Comparison of ENCODE assay signal across 9 cellular contexts in the genomic region with DNA sequence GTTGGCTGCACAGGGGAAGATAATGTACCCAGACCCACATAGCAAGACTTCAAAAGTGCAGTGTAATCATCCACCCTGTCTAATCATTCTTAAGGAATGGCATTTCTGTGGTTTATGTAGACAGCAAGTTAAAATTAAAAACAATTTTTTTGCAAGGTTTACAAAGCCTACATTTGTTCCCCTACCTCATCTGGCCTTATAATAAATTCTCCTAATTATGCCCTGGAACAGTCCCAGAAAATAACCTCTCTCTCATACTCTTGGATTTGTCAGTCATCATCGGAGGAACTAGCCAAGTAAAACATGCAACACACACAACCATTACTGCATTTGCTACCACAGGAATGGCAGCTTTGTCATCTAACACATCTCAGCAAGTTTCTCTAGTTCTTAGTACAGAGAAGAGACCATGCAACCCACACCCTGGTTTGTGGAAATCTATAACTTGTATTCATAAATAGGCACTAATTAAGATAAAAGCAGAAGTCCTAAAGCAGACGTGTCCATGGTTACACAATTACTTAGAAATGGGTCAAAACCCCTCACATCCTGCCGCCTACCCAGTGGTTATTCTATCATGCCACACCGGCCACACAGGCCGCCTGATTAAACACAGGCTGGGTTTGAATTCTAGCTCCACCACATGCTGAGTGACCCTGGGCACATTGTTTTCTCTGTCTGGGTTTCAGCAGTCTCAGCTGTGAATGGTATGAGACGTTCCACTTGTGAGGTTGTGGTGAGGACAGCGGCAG. TPM values are rescaled to one million over a fixed set of nuclear protein-coding genes. Genes with fewer than 3 reads are reported as not detected.
DNase-seq lines count a peak whose midpoint lies in the region; ATAC-seq and TF ChIP-seq lines count a peak whose summit lies in the region.
"Had no signal": no experiment of that assay in that cellular context is flagged by ENCODE, and none has a peak within 500 bp of the region (broad histone marks: within the 10 kb centered on the region; RNA-seq: fewer than 3 reads in every experiment).

No MANE protein-coding gene starts in this region.

- H3K9me3 ChIP-seq in RWPE2 (ENCODE audit: severe bottlenecking) (no peaks in the 10 kb centered on the region), esophagus muscularis mucosa (no peaks in the 10 kb centered on the region)

- CTCF ChIA-PET in BJ (lab: Yijun Ruan, JAX), result no interaction called here

- TF ChIP-seq POLR2A in esophagus muscularis mucosa (IDR thresholded peaks at IDR 0.05; ENCODE audit: low read depth), result no peak

- peak; percentile 97 for DNase-seq in BJ (ENCODE audit: low read depth)
- DNase-seq in HFFc6, result peak; percentile 97
- no peak for DNase-seq in RWPE2 (ENCODE audit: low spot score)
- DNase-seq in left ventricle myocardium superior, result no peak
- DNase-seq in esophagus muscularis mucosa (ENCODE audit: extremely low spot score), result no peak
- no peak for DNase-seq in COLO829 (ENCODE audit: low spot score)
- DNase-seq in HCEC 1CT, result no peak

- intact Hi-C loops in left ventricle myocardium superior (cut with micrococcal nuclease), result loop anchor here (10.0 kb wide), 1 partner anchor 84 kb away; no protein-coding TSS in a partner anchor
- intact Hi-C loops in esophagus muscularis mucosa (cut with DNase I), result no loop called here

- POLR2A ChIA-PET in BJ (lab: Charles Lee), result interaction anchor here (0.5 kb wide), 1 partner anchor 9 kb away, joined by 3 read pairs; no protein-coding TSS in a partner anchor

- peaks cover 1% of the 10 kb centered on the region; the same call in 1 of the 2 replicates for H3K27me3 Mint-ChIP-seq in HFFc6 (ENCODE audit: insufficient read depth)
- H3K27me3 Mint-ChIP-seq: IgD-negative memory B cell had no signal

- peaks cover 46% of the 10 kb centered on the region for H3K4me1 Mint-ChIP-seq in HFFc6 (ENCODE audit: low read depth)

- WGBS in esophagus muscularis mucosa, result 59% methylated on average over 7 of the region's 7 CpGs

- no peak for TF ChIP-seq EP300 in esophagus muscularis mucosa (IDR thresholded peaks at IDR 0.05)

- H3K4me3 Mint-ChIP-seq in HFFc6, result peak overlapping the region; percentile 12; the same call in 1 of the 2 replicates
- H3K4me3 Mint-ChIP-seq: IgD-negative memory B cell had no signal

- no peaks in the 10 kb centered on the region for H3K36me3 ChIP-seq in BJ (ENCODE audit: control insufficient read depth, insufficient read depth, low read length)
- no peaks in the 10 kb centered on the region for H3K36me3 ChIP-seq in RWPE2 (ENCODE audit: low read depth)
- peaks cover 0 to 8% (median 0%) of the 10 kb centered on the region in 4 donors for H3K36me3 ChIP-seq in esophagus muscularis mucosa

- H3K9me3 Mint-ChIP-seq in HFFc6, result no peaks in the 10 kb centered on the region
- H3K9me3 Mint-ChIP-seq: IgD-negative memory B cell had no signal

- peak; percentile 22; the same call in 1 of the 3 replicates for ATAC-seq in RWPE2 (ENCODE audit: low read depth)
- ATAC-seq in left ventricle myocardium superior, result peak; percentile 40
- no peak for ATAC-seq in GM21528 (IDR thresholded peaks at IDR 0.05; ENCODE audit: low FRiP score, unreplicated experiment)

- H3K4me3 ChIP-seq in BJ (ENCODE audit: low read depth, low read length), result no peak overlapping the region
- H3K4me3 ChIP-seq in RWPE2 (ENCODE audit: severe bottlenecking), result no peak overlapping the region
- no peak overlapping the region for H3K4me3 ChIP-seq in esophagus muscularis mucosa

- H3K36me3 Mint-ChIP-seq in HFFc6 (ENCODE audit: low read depth), result no peaks in the 10 kb centered on the region
- H3K36me3 Mint-ChIP-seq: IgD-negative memory B cell had no signal

- H3K27me3 ChIP-seq in BJ (ENCODE audit: control insufficient read depth, insufficient read depth, low read length) (no peaks in the 10 kb centered on the region), RWPE2 (ENCODE audit: insufficient read depth, poor library complexity, severe bottlenecking) (no peaks in the 10 kb centered on the region), esophagus muscularis mucosa (no peaks in the 10 kb centered on the region)

- peak overlapping the region; percentile 87 for H3K27ac Mint-ChIP-seq in HFFc6
- H3K27ac Mint-ChIP-seq: IgD-negative memory B cell had no signal

- H3K27ac ChIP-seq in RWPE2 (ENCODE audit: poor library complexity, severe bottlenecking), result no peak overlapping the region
- H3K27ac ChIP-seq in esophagus muscularis mucosa (replicated peaks in 1 of 4), result no peak overlapping the region

- H3K4me1 ChIP-seq in RWPE2 (ENCODE audit: insufficient read depth, poor library complexity, severe bottlenecking) (peaks cover 10% of the 10 kb centered on the region), esophagus muscularis mucosa (peaks cover 12 to 51% (median 16%) of the 10 kb centered on the region in 4 donors)

- TF ChIP-seq CTCF in BJ (IDR thresholded peaks at IDR 0.05; ENCODE audit: insufficient read depth, low read depth, low read length) (no peak), HFFc6 (IDR thresholded peaks at IDR 0.05) (no peak), RWPE2 (IDR thresholded peaks at IDR 0.05; ENCODE audit: poor library complexity, severe bottlenecking) (no peak), esophagus muscularis mucosa (IDR thresholded peaks at IDR 0.05) (no peak)

RNA-seq across cellular contexts. Expression of gene ABLIM1, which starts 19.0 kb away (rescaled TPM):
- polyA plus RNA-seq in BJ (2011; rRNA removed), result 13.3 and 14.4 TPM in 2 replicates
- polyA minus RNA-seq in BJ (2011; rRNA and poly(A)+ RNA removed), result 16.2 and 29.5 TPM in 2 replicates
- 10 to 100 TPM in 2 of 6 experiments, 1 to 10 TPM in 4; 8.0 to 14.6 (median 8.7) TPM for total RNA-seq in HFFc6 (2021; fragmentation: NEBNext Ultra II Directional; extraction: Animal tissue kit (Norgen Biotek cat#: 25700))
- total RNA-seq in left ventricle myocardium superior (808 TPM), esophagus muscularis mucosa (100 to 1,000 TPM in 3 of 4 donors, 10 to 100 TPM in 1; 83.1 to 145 (median 120) TPM)

Comparison
In these comparisons a context has a peak if more than half of its experiments do, and no peak if none do; other contexts are left out.
1. DNase-seq: peak in BJ (single experiment) and HFFc6 (single experiment); none in RWPE2 (single experiment), left ventricle myocardium superior (single experiment), esophagus muscularis mucosa (single experiment), COLO829 (single experiment) and HCEC 1CT (single experiment).
2. RNA of gene ABLIM1, which starts 19.0 kb away (total RNA-seq): 808 TPM in left ventricle myocardium superior (single experiment) and 83.1 to 145 TPM in esophagus muscularis mucosa; 8.0 to 14.6 TPM in HFFc6; every median in the first group is over 4 times any median in the second.